23 cellular contexts compared by ENCODE assay signal in the genomic region with DNA sequence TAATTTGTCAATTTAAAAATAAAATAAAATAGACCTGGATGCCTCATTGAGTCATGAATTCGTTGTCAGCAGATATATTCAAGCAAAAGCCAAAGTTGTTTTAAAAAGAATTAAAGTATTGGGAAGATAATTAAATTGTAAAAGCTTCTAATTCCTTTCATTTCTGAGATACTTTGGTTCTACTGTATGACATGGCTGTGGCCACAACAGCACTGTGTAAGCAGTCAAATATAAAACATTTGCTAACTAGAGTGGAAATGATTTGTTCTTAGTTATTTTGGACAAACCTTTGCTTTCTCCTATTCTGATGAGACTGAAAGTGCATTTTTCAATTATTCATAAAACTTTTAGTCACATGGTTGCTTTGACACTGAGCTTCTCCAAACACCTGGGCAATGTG.
"Had no signal": no experiment of that assay in that cellular context is flagged by ENCODE, and none has a peak within 500 bp of the region (broad histone marks: within the 10 kb centered on the region; RNA-seq: fewer than 3 reads in every experiment).

No MANE protein-coding gene starts in this region.

- H3K36me3 ChIP-seq: adrenal gland, brain microvascular endothelial cell had no signal

- H3K27ac ChIP-seq: adrenal gland, brain microvascular endothelial cell, PC-9 had no signal

- H3K4me2 ChIP-seq: PC-9 had no signal

- H3K9me3 ChIP-seq: adrenal gland had no signal

- DNase-seq: activated CD4-positive, alpha-beta T cell treated with anti-CD3 and anti-CD28 coated beads, Interleukin-2, amount 10 ng/mL, durations not matched to agents 7 days and 5 days; activated CD4-positive, alpha-beta T cell treated with anti-CD3 and anti-CD28 coated beads, Interleukin-2, amount 50 U/mL, for 48 hours; activated CD8-positive, alpha-beta T cell treated with anti-CD3 and anti-CD28 coated beads, Interleukin-2, amount 10 ng/mL, durations not matched to agents 7 days and 5 days; activated gamma-delta T cell; activated naive CD4-positive, alpha-beta T cell treated with Interleukin-2 at 50 U/mL for 16 hours; activated naive CD8-positive, alpha-beta T cell treated with anti-CD3 and anti-CD28 coated beads, Interleukin-2, amount 10 ng/mL, durations not matched to agents 7 days and 5 days; activated T-cell treated with anti-CD3 and anti-CD28 coated beads, Interleukin-2, amount 50 U/mL, for 24 hours; adrenal gland; brain microvascular endothelial cell; central memory CD4-positive, alpha-beta T cell; NCI-H1092 treated with DMSO at 0.1 percent for 48 hours; NCI-H1417; NCI-H146; NCI-H187; NCI-H2029 treated with DMSO at 0.1 percent for 48 hours; NCI-H2107; NCI-H2171; NCI-H510A; NCI-H526; NCI-H748 treated with DMSO at 0.1 percent for 48 hours; NK-92 treated with Interleukin-12 subunit alpha and Interleukin-12 subunit beta, amount 100 ng/mL, for 24 hours; PC-9; Right ventricle myocardium superior had no signal

- H3K4me1 ChIP-seq: adrenal gland had no signal

- H3K4me3 ChIP-seq: adrenal gland, PC-9 had no signal

- H2AFZ ChIP-seq: PC-9 had no signal

- H3K27me3 ChIP-seq: adrenal gland, brain microvascular endothelial cell had no signal
